In genomic region chr3:55439657-55440405, GRCh38 we compare ENCODE assay signal across 32 cellular contexts. TPM values are rescaled to one million over a fixed set of nuclear protein-coding genes. Genes with fewer than 3 reads are reported as not detected.
"Had no signal": no experiment of that assay in that cellular context is flagged by ENCODE, and none has a peak within 500 bp of the region (broad histone marks: within the 10 kb centered on the region; RNA-seq: fewer than 3 reads in every experiment).

No MANE protein-coding gene starts in this region.

- H3K36me3 ChIP-seq: adrenal gland, colonic mucosa, esophagus squamous epithelium, gastroesophageal sphincter had no signal

- DNase-seq: activated CD4-positive, alpha-beta memory T cell treated with anti-CD3 and anti-CD28 coated beads for 36 hours; activated CD4-positive, alpha-beta T cell treated with anti-CD3 and anti-CD28 coated beads for 36 hours; activated CD4-positive, alpha-beta T cell treated with anti-CD3 and anti-CD28 coated beads, Interleukin-2, amount 10 ng/mL, durations not matched to agents 24 days and 14 days; activated CD4-positive, CD25-positive, alpha-beta regulatory T cell; activated CD4-positive, CD25-positive, alpha-beta regulatory T cell treated with anti-CD3 and anti-CD28 coated beads, Interleukin-2, amount 50 U/mL, for 72 hours; activated CD8-positive, alpha-beta memory T cell treated with anti-CD3 and anti-CD28 coated beads, Interleukin-2, amount 10 ng/mL, durations not matched to agents 7 days and 5 days; activated CD8-positive, alpha-beta memory T cell treated with anti-CD3 and anti-CD28 coated beads, Interleukin-2, amount 50 U/mL, for 4 hours; activated CD8-positive, alpha-beta T cell treated with anti-CD3 and anti-CD28 coated beads, Interleukin-2, amount 10 ng/mL, durations not matched to agents 7 days and 5 days; activated effector memory CD4-positive, alpha-beta T cell treated with anti-CD3 and anti-CD28 coated beads, Interleukin-2, amount 50 U/mL, for 16 hours; activated naive CD4-positive, alpha-beta T cell treated with anti-CD3 and anti-CD28 coated beads for 36 hours; activated naive CD8-positive, alpha-beta T cell treated with anti-CD3 and anti-CD28 coated beads for 36 hours; activated naive CD8-positive, alpha-beta T cell treated with anti-CD3 and anti-CD28 coated beads, Interleukin-2, amount 50 U/mL, for 24 hours; activated T-cell treated with anti-CD3 and anti-CD28 coated beads, Interleukin-2, amount 50 U/mL, for 1 hour; activated T-cell treated with anti-CD3 and anti-CD28 coated beads, Interleukin-2, amount 50 U/mL, for 48 hours; adrenal gland; amygdala; aorta; caudate nucleus; cerebellar nuclear complex; colonic mucosa; dorsolateral prefrontal cortex; effector memory CD4-positive, alpha-beta T cell; endodermal cell; erythroblast; esophagus squamous epithelium; foreskin melanocyte; T-helper 2 cell had no signal

- H3K4me3 ChIP-seq: adrenal gland, body of pancreas, colonic mucosa, dorsolateral prefrontal cortex, esophagus squamous epithelium, gastroesophageal sphincter had no signal

- H3K27ac ChIP-seq: adrenal gland, body of pancreas, colonic mucosa, dorsolateral prefrontal cortex, esophagus squamous epithelium, gastroesophageal sphincter had no signal

- H3K9me3 ChIP-seq: adrenal gland, body of pancreas, colonic mucosa, esophagus squamous epithelium, gastroesophageal sphincter had no signal

- H3K4me1 ChIP-seq: adrenal gland, body of pancreas, colonic mucosa, esophagus squamous epithelium, gastroesophageal sphincter had no signal

- ATAC-seq: activated CD4-positive, alpha-beta T cell treated with anti-CD3 and anti-CD28 coated beads for 36 hours; activated CD8-positive, alpha-beta memory T cell treated with anti-CD3 and anti-CD28 coated beads, Interleukin-2, amount 10 ng/mL, durations not matched to agents 7 days and 5 days; activated CD8-positive, alpha-beta T cell treated with anti-CD3 and anti-CD28 coated beads, Interleukin-2, amount 10 ng/mL, durations not matched to agents 7 days and 5 days; activated naive CD8-positive, alpha-beta T cell treated with anti-CD3 and anti-CD28 coated beads, Interleukin-2, amount 50 U/mL, for 24 hours; gastroesophageal sphincter had no signal

- H3K27me3 ChIP-seq: adrenal gland, body of pancreas, colonic mucosa, esophagus squamous epithelium, gastroesophageal sphincter had no signal

RNA-seq across cellular contexts. Expression of gene WNT5A, which starts 47.3 kb away (rescaled TPM):
- total RNA-seq: activated CD4-positive, alpha-beta memory T cell treated with anti-CD3 and anti-CD28 coated beads for 36 hours; activated CD4-positive, alpha-beta T cell treated with anti-CD3 and anti-CD28 coated beads for 36 hours; activated CD4-positive, alpha-beta T cell treated with anti-CD3 and anti-CD28 coated beads, Interleukin-2, amount 10 ng/mL, durations not matched to agents 24 days and 14 days; activated CD8-positive, alpha-beta memory T cell treated with anti-CD3 and anti-CD28 coated beads for 36 hours; activated CD8-positive, alpha-beta T cell treated with anti-CD3 and anti-CD28 coated beads, Interleukin-2, amount 10 ng/mL, durations not matched to agents 7 days and 5 days; activated naive CD4-positive, alpha-beta T cell treated with anti-CD3 and anti-CD28 coated beads for 36 hours; activated naive CD8-positive, alpha-beta T cell treated with anti-CD3 and anti-CD28 coated beads for 36 hours; activated T-helper 1 cell treated with anti-CD3 and anti-CD28 coated beads, Interleukin-12 subunit alpha, Interleukin-12 subunit beta, Interleukin-2, Interleukin-4 antibody, amounts not matched to agents 30 ng/mL and 10 ng/mL and 1 ng/mL, durations not matched to agents 14 hours and 24 hours and 36 hours; T-helper 1 cell treated with Interleukin-12 subunit alpha and Interleukin-12 subunit beta and Interleukin-4 antibody, amounts not matched to agents 30 ng/mL and 1 ng/mL, for 36 hours had no signal
